16 cellular contexts compared by ENCODE assay signal in the genomic region with DNA sequence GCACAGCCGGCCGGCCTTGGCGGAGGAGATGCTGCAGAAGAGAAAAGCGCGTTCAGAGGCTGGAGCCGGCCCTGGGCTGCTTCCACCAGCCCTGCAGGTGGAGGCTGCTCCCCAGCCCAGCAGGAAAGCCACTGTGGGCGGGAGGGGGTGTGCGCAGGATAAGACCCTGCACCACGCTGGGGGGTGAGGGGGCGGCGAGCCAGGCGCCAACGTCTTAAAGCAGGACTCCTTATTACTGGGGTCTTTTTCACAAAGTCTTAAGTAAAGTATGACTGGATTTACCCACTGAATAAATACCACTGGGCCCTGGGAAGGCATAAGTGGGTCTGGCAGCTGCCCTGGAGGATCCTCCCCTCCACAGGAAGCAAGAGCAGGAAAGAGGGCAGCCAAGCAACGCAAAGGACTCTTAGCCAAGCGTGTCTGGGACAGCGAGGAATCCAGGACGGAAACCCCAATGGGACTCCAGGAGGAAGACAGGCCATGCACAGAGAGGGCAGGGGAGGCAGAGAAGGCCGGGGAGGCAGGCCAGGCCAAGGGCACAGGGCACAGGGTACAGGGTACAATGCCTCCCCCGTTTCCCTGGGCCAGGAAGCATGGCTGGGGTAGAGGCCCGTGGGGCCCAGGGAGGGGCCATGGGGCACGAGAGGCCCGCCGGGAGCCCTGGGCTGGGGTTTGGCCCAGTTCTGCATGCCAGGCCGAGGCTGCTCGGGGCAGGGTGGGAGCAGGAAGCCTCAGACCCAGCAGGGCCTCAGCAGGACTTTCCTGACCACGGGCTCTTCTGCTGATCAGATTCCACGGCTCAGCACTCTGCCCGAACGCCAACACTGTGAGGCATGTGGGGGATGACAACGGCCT.
"Had no signal": no experiment of that assay in that cellular context is flagged by ENCODE, and none has a peak within 500 bp of the region (broad histone marks: within the 10 kb centered on the region; RNA-seq: fewer than 3 reads in every experiment).

No MANE protein-coding gene starts in this region.

- H3K27ac Mint-ChIP-seq: activated CD8-positive, alpha-beta T cell treated with anti-CD3 and anti-CD28 coated beads, Interleukin-2, amount 10 ng/mL, durations not matched to agents 7 days and 5 days; activated naive CD8-positive, alpha-beta T cell treated with anti-CD3 and anti-CD28 coated beads, Interleukin-2, amount 50 U/mL, for 24 hours; activated T-helper 1 cell treated with anti-CD3 and anti-CD28 coated beads, Interleukin-12 subunit alpha, Interleukin-12 subunit beta, Interleukin-2, Interleukin-4 antibody, amounts not matched to agents 30 ng/mL and 10 ng/mL and 1 ng/mL, durations not matched to agents 14 hours and 24 hours and 36 hours; progenitor cell of endocrine pancreas had no signal

- H3K27ac ChIP-seq: ascending aorta, neutrophil, suprapubic skin, VCaP had no signal

- H3K4me3 ChIP-seq: ascending aorta, gastrocnemius medialis, suprapubic skin had no signal

- H3K36me3 ChIP-seq: gastrocnemius medialis had no signal

- H3K4me1 ChIP-seq: ascending aorta, gastrocnemius medialis, suprapubic skin had no signal

- H3K4me1 Mint-ChIP-seq: activated naive CD8-positive, alpha-beta T cell treated with anti-CD3 and anti-CD28 coated beads, Interleukin-2, amount 50 U/mL, for 24 hours had no signal

- H3K4me3 Mint-ChIP-seq: activated CD8-positive, alpha-beta T cell treated with anti-CD3 and anti-CD28 coated beads, Interleukin-2, amount 10 ng/mL, durations not matched to agents 7 days and 5 days; activated naive CD8-positive, alpha-beta T cell treated with anti-CD3 and anti-CD28 coated beads, Interleukin-2, amount 50 U/mL, for 24 hours; activated T-helper 1 cell treated with anti-CD3 and anti-CD28 coated beads, Interleukin-12 subunit alpha, Interleukin-12 subunit beta, Interleukin-2, Interleukin-4 antibody, amounts not matched to agents 30 ng/mL and 10 ng/mL and 1 ng/mL, durations not matched to agents 14 hours and 24 hours and 36 hours had no signal

- H3K27me3 Mint-ChIP-seq: activated naive CD8-positive, alpha-beta T cell treated with anti-CD3 and anti-CD28 coated beads, Interleukin-2, amount 50 U/mL, for 24 hours; progenitor cell of endocrine pancreas had no signal

- DNase-seq: activated CD4-positive, alpha-beta T cell treated with anti-CD3 and anti-CD28 coated beads for 4 hours; activated CD8-positive, alpha-beta memory T cell treated with anti-CD3 and anti-CD28 coated beads, Interleukin-2, amount 50 U/mL, for 48 hours; activated CD8-positive, alpha-beta T cell treated with anti-CD3 and anti-CD28 coated beads, Interleukin-2, amount 10 ng/mL, durations not matched to agents 7 days and 5 days; activated naive CD4-positive, alpha-beta T cell; activated naive CD8-positive, alpha-beta T cell treated with anti-CD3 and anti-CD28 coated beads, Interleukin-2, amount 50 U/mL, for 24 hours; gastrocnemius medialis; islet precursor cell; stimulated activated CD4-positive, alpha-beta T cell treated with anti-CD3 and anti-CD28 coated beads, Interleukin-4, amount 100 ng/mL, for 1 hour; stimulated activated CD8-positive, alpha-beta memory T cell treated with anti-CD3 and anti-CD28 coated beads, Interleukin-4, amount 100 ng/mL, for 48 hours; stimulated activated naive CD8-positive, alpha-beta T cell treated with anti-CD3 and anti-CD28 coated beads, Interleukin-15, Interleukin-2, amounts not matched to agents 100 U/mL and 50 U/mL, for 24 hours had no signal

- H3K9me3 Mint-ChIP-seq: activated naive CD8-positive, alpha-beta T cell treated with anti-CD3 and anti-CD28 coated beads, Interleukin-2, amount 50 U/mL, for 24 hours; activated T-helper 1 cell treated with anti-CD3 and anti-CD28 coated beads, Interleukin-12 subunit alpha, Interleukin-12 subunit beta, Interleukin-2, Interleukin-4 antibody, amounts not matched to agents 30 ng/mL and 10 ng/mL and 1 ng/mL, durations not matched to agents 14 hours and 24 hours and 36 hours had no signal

- H3K27me3 ChIP-seq: ascending aorta, gastrocnemius medialis, neutrophil, suprapubic skin had no signal

- H3K9me3 ChIP-seq: ascending aorta, gastrocnemius medialis, neutrophil, suprapubic skin had no signal
